29 cellular contexts compared by ENCODE assay signal in the genomic region with DNA sequence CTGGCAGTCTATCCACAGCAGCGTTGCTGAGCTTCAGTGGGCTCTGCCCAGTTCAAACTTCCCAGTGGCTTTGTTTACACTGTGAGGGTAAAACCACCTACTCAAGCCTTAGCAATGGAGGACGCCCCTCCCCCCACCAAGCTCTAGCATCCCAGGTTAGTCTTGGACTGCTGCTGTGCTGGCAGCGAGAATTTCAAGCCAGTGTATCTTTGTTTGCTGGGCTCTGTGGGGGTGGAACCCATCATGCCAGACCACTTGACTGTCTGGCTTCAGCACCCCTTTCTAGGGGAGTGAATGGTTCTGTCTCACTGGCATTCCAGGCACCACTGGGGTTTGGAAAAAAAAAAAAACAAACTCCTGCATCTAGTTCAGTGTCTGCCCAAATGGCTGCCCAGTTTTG.
"Had no signal": no experiment of that assay in that cellular context is flagged by ENCODE, and none has a peak within 500 bp of the region (broad histone marks: within the 10 kb centered on the region; RNA-seq: fewer than 3 reads in every experiment).

No MANE protein-coding gene starts in this region.

- H3K4me3 ChIP-seq: ascending aorta, breast epithelium, cardiac muscle cell, colonic mucosa had no signal

- H3K36me3 ChIP-seq: ascending aorta, breast epithelium, cardiac muscle cell, colonic mucosa, WERI-Rb-1 had no signal

- ATAC-seq: activated CD4-positive, alpha-beta T cell treated with anti-CD3 and anti-CD28 coated beads for 36 hours; activated CD8-positive, alpha-beta memory T cell treated with anti-CD3 and anti-CD28 coated beads, Interleukin-2, amount 10 ng/mL, durations not matched to agents 7 days and 5 days; activated CD8-positive, alpha-beta T cell treated with anti-CD3 and anti-CD28 coated beads, Interleukin-2, amount 10 ng/mL, durations not matched to agents 7 days and 5 days; activated naive CD4-positive, alpha-beta T cell treated with anti-CD3 and anti-CD28 coated beads, Interleukin-2, amount 50 U/mL, for 72 hours; esophagus mucosa; T-helper 17 cell had no signal

- FAIRE-seq: frontal cortex had no signal

- H3K27ac ChIP-seq: ascending aorta, breast epithelium, cardiac muscle cell, colonic mucosa, WERI-Rb-1 had no signal

- H3K27me3 ChIP-seq: ascending aorta, breast epithelium, cardiac muscle cell, colonic mucosa had no signal

- H3K9me3 ChIP-seq: ascending aorta, colonic mucosa had no signal

- DNase-seq: activated CD4-positive, alpha-beta memory T cell treated with anti-CD3 and anti-CD28 coated beads for 36 hours; activated CD4-positive, alpha-beta T cell treated with anti-CD3 and anti-CD28 coated beads for 36 hours; activated CD4-positive, alpha-beta T cell treated with anti-CD3 and anti-CD28 coated beads, Interleukin-2, amount 10 ng/mL, durations not matched to agents 24 days and 14 days; activated CD4-positive, CD25-positive, alpha-beta regulatory T cell; activated CD4-positive, CD25-positive, alpha-beta regulatory T cell treated with anti-CD3 and anti-CD28 coated beads, Interleukin-2, amount 50 U/mL, for 72 hours; activated CD8-positive, alpha-beta memory T cell treated with anti-CD3 and anti-CD28 coated beads, Interleukin-2, amount 10 ng/mL, durations not matched to agents 7 days and 5 days; activated CD8-positive, alpha-beta memory T cell treated with anti-CD3 and anti-CD28 coated beads, Interleukin-2, amount 50 U/mL, for 4 hours; activated CD8-positive, alpha-beta T cell treated with anti-CD3 and anti-CD28 coated beads, Interleukin-2, amount 10 ng/mL, durations not matched to agents 7 days and 5 days; activated effector memory CD4-positive, alpha-beta T cell treated with anti-CD3 and anti-CD28 coated beads, Interleukin-2, amount 50 U/mL, for 16 hours; activated naive CD4-positive, alpha-beta T cell; activated naive CD4-positive, alpha-beta T cell treated with anti-CD3 and anti-CD28 coated beads, Interleukin-2, amount 10 ng/mL, durations not matched to agents 7 days and 5 days; activated naive CD8-positive, alpha-beta T cell treated with anti-CD3 and anti-CD28 coated beads, Interleukin-2, amount 10 ng/mL, durations not matched to agents 7 days and 5 days; activated T-cell treated with anti-CD3 and anti-CD28 coated beads, Interleukin-2, amount 50 U/mL, for 1 hour; activated T-cell treated with anti-CD3 and anti-CD28 coated beads, Interleukin-2, amount 50 U/mL, for 48 hours; central memory CD4-positive, alpha-beta T cell; cerebellar nuclear complex; colonic mucosa; effector CD8-positive, alpha-beta T cell; foreskin fibroblast; head of caudate nucleus; T-helper 17 cell; T1000; WERI-Rb-1 had no signal

- H3K4me1 ChIP-seq: ascending aorta, breast epithelium, colonic mucosa had no signal
